ENCODE assay signal across 13 cellular contexts in the genomic region with DNA sequence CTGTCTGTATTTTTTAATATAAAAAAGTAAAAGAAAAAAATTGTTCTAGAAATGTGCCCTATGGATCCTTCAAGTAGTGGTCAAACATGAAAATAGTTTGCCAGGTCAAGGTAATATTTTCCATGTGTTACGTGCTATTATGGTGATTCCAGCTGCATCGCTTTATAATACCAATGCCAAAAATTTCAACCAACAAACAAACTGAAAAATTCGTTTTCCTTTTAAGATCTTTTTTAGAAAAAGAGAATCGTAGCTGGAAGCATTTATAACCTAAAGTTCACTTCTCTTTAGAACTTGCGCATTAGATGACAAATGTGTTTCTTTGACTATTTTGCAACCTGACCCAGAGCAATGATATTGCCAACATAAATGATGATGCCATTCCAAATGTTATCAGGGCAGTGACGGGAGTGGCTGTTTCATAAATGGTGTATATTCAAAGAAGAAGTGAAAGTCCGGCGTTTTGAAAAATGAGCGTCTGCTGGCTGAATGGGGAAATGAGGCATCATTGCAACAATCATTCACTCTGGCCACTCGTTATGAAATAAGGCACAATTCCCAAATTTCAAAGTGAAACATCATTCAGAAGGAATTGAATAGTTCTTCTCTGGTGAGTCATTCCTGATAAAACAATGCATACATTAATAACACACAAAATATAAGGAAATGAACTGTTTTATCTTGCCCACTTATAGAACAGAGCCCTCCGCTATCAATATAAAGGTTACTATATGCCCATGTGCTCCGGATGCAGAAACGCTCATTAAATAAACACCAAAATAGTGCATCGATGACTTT.
DNase-seq lines count a peak whose midpoint lies in the region; ATAC-seq, FAIRE-seq and TF ChIP-seq lines count a peak whose summit lies in the region.
"Had no signal": no experiment of that assay in that cellular context is flagged by ENCODE, and none has a peak within 500 bp of the region (broad histone marks: within the 10 kb centered on the region; RNA-seq: fewer than 3 reads in every experiment).

No MANE protein-coding gene starts in this region.

- FAIRE-seq in K562 (lab: Jason Lieb, UNC), result no peak

- peaks cover 0 to 62% (median 0%) of the 10 kb centered on the region in 11 experiments; a peak in 9 of 22 replicates for H3K9me3 ChIP-seq in BLaER1 treated with 17β-estradiol and CSF1 and Interleukin-3, amounts not matched to agents 10 nM and 100 nM (replicated peaks in 1 of 11)
- H3K9me3 ChIP-seq in K562 (replicated peaks; ENCODE audit: control insufficient read depth, insufficient read depth, low read depth, low read length), result no peaks in the 10 kb centered on the region
- no peaks in the 10 kb centered on the region for H3K9me3 ChIP-seq in PC-3 (ENCODE audit: low read length)
- H3K9me3 ChIP-seq: spleen, vagina had no signal

- TF ChIP-seq CTCF in NB4 (IDR thresholded peaks at IDR 0.05; ENCODE audit: low read depth, low read length) (no peak), K562 (IDR thresholded peaks at IDR 0.05 in 2 of 3, conservative IDR thresholded peaks at IDR 0.05 in 1 of 3; ENCODE audit: insufficient read depth in 2 of 3, low read depth in 1 of 3, low read length in 3 of 3) (no peak), PC-3 (conservative IDR thresholded peaks at IDR 0.05; ENCODE audit: low read depth, low read length) (no peak)

- TF ChIP-seq POLR2A in NB4 (IDR thresholded peaks at IDR 0.05; ENCODE audit: extremely low read depth, insufficient read length) (no peak), K562 (conservative IDR thresholded peaks at IDR 0.05) (no peak)

- peak overlapping the region in 4 of 11 experiments; percentile 20 to 35 (median 30); a peak in 5 of 22 replicates for H3K4me2 ChIP-seq in BLaER1 treated with 17β-estradiol and CSF1 and Interleukin-3, amounts not matched to agents 10 nM and 100 nM
- H3K4me2 ChIP-seq in K562 (ENCODE audit: insufficient read depth, low read length) (no peak overlapping the region), PC-3 (ENCODE audit: low read length) (no peak overlapping the region)

- no peaks in the 10 kb centered on the region for H4K20me1 ChIP-seq in BLaER1 treated with 17β-estradiol and CSF1 and Interleukin-3, amounts not matched to agents 10 nM and 100 nM
- no peaks in the 10 kb centered on the region for H4K20me1 ChIP-seq in K562 (replicated peaks; ENCODE audit: control insufficient read depth, insufficient read depth, low read length)
- no peaks in the 10 kb centered on the region for H4K20me1 ChIP-seq in PC-3 (ENCODE audit: low read length)

- TF ChIP-seq EP300 in K562 (IDR thresholded peaks at IDR 0.05; ENCODE audit: low read length), result no peak

- H3K4me1 ChIP-seq in BLaER1 treated with 17β-estradiol and CSF1 and Interleukin-3, amounts not matched to agents 10 nM and 100 nM, result peaks cover 0 to 32% (median 2%) of the 10 kb centered on the region in 10 experiments; a peak in 9 of 20 replicates
- H3K4me1 ChIP-seq in K562 (replicated peaks in 1 of 2; ENCODE audit: control insufficient read depth in 2 of 2, insufficient read depth in 2 of 2, low read length in 2 of 2), result no peaks in the 10 kb centered on the region
- H3K4me1 ChIP-seq in PC-3 (ENCODE audit: insufficient read depth, low read length), result no peaks in the 10 kb centered on the region
- H3K4me1 ChIP-seq: spleen, vagina had no signal

- no peaks in the 10 kb centered on the region for H3K9me1 ChIP-seq in K562 (ENCODE audit: control insufficient read depth, insufficient read depth, low read length)

- no peak overlapping the region for H2AFZ ChIP-seq in K562 (ENCODE audit: low read depth, low read length)
- no peak overlapping the region for H2AFZ ChIP-seq in PC-3 (ENCODE audit: low read length)

- H3F3A ChIP-seq in PC-3 (ENCODE audit: low read length, unreplicated experiment), result no peaks in the 10 kb centered on the region

- H3K27ac ChIP-seq in BLaER1 treated with 17β-estradiol and CSF1 and Interleukin-3, amounts not matched to agents 10 nM and 100 nM, result peak overlapping the region in 6 of 11 experiments; percentile 54 to 79 (median 66); a peak in 12 of 22 replicates
- H3K27ac ChIP-seq in K562 (ENCODE audit: extremely low read depth, low read depth, low read length) (no peak overlapping the region), PC-3 (ENCODE audit: low read length) (no peak overlapping the region)
- H3K27ac ChIP-seq: vagina had no signal

- no peak for ATAC-seq in K562
- peak; percentile 78 for ATAC-seq in left lobe of liver
- ATAC-seq in HG03521 (IDR thresholded peaks at IDR 0.05; ENCODE audit: unreplicated experiment), result no peak
- no peak for ATAC-seq in HG03457 (IDR thresholded peaks at IDR 0.05; ENCODE audit: unreplicated experiment)
- ATAC-seq in PC-3, result no peak
- ATAC-seq: Panc1 had no signal

- H3K36me3 ChIP-seq in BLaER1 treated with 17β-estradiol and CSF1 and Interleukin-3, amounts not matched to agents 10 nM and 100 nM, result no peaks in the 10 kb centered on the region
- H3K36me3 ChIP-seq in K562 (ENCODE audit: control insufficient read depth, insufficient read depth, low read length) (no peaks in the 10 kb centered on the region), PC-3 (ENCODE audit: low read depth, low read length) (no peaks in the 10 kb centered on the region)
- H3K36me3 ChIP-seq: spleen, vagina had no signal

- H3K79me2 ChIP-seq in K562 (ENCODE audit: control insufficient read depth, insufficient read depth, low read length) (no peaks in the 10 kb centered on the region), PC-3 (ENCODE audit: low read length) (no peaks in the 10 kb centered on the region)

- CTCF ChIA-PET in K562 (lab: Yijun Ruan, JAX; ENCODE audit: low intra/inter-chr PET ratio) (interaction anchor here (0.7 kb wide), 1 partner anchor 321 kb away, joined by 3 read pairs; no protein-coding TSS in a partner anchor), PC-3 (lab: Charles Lee) (no interaction called here)

- DNase-seq in NB4 (ENCODE audit: low read depth) (peak; percentile 86), K562 (ENCODE audit: extremely low read depth in 1 of 4, low spot score in 3 of 4) (no peak), left lobe of liver (ENCODE audit: low spot score) (peak; percentile 51), glomerular visceral epithelial cell (ENCODE audit: extremely low spot score) (no peak), PC-3 (no peak)
- DNase-seq: activated CD8-positive, alpha-beta memory T cell treated with anti-CD3 and anti-CD28 coated beads, Interleukin-2, amount 50 U/mL, for 48 hours; NCI-H2029; spleen had no signal

- H3K9ac ChIP-seq in BLaER1 treated with 17β-estradiol and CSF1 and Interleukin-3, amounts not matched to agents 10 nM and 100 nM, result peak overlapping the region in 2 of 11 experiments; percentile 22 to 34; a peak in 2 of 22 replicates
- H3K9ac ChIP-seq in K562 (ENCODE audit: insufficient read depth in 1 of 2, low read depth in 2 of 2, low read length in 2 of 2) (no peak overlapping the region), PC-3 (ENCODE audit: low read length) (no peak overlapping the region)

- no peak overlapping the region for H3K4me3 ChIP-seq in BLaER1 treated with 17β-estradiol and CSF1 and Interleukin-3, amounts not matched to agents 10 nM and 100 nM
- H3K4me3 ChIP-seq in NB4 (ENCODE audit: low read depth, low read length) (no peak overlapping the region), K562 (no peak overlapping the region), PC-3 (ENCODE audit: low read length) (no peak overlapping the region)
- H3K4me3 ChIP-seq: spleen, vagina had no signal

- H3K9me2 ChIP-seq in PC-3 (replicated peaks; ENCODE audit: low read length), result no peaks in the 10 kb centered on the region

- BruUV-seq in K562 (replicated peaks; lab: Mats Ljungman, UMichigan), result no TSS peak
- no TSS peak for BruUV-seq in PC-3 (replicated peaks; lab: Mats Ljungman, UMichigan)

- no peaks in the 10 kb centered on the region for H3K27me3 ChIP-seq in BLaER1 treated with 17β-estradiol and CSF1 and Interleukin-3, amounts not matched to agents 10 nM and 100 nM
- H3K27me3 ChIP-seq in K562 (ENCODE audit: control insufficient read depth in 2 of 2, insufficient read depth in 2 of 2, low read length in 2 of 2) (peaks cover 0 to 4% of the 10 kb centered on the region in 2 experiments; a peak in 2 of 5 replicates), PC-3 (ENCODE audit: low read length) (no peaks in the 10 kb centered on the region; the same call in 1 of the 2 replicates)
- H3K27me3 ChIP-seq: spleen, vagina had no signal

- TF ChIP-seq RAD21 in K562 (CRISPR knock-in tag; conservative IDR thresholded peaks at IDR 0.05 in 1 of 2, IDR thresholded peaks at IDR 0.05 in 1 of 2), result no peak

- in situ Hi-C loops in K562 (cut with MboI), result no loop called here

- POLR2A ChIA-PET in K562 (lab: Yijun Ruan, JAX), result no interaction called here
- POLR2A ChIA-PET in PC-3 (lab: Charles Lee; ENCODE audit: unreplicated experiment), result no interaction called here

- intact Hi-C loops in K562 (cut with micrococcal nuclease) (no loop called here), PC-3 (cut with micrococcal nuclease) (no loop called here)

- WGBS in K562 (ENCODE audit: insufficient coverage, low coverage, missing lambda C conversion rate), result 5% methylated on average over 14 of the region's 14 CpGs

TF ChIP-seq in K562, 482 proteins besides CTCF, POLR2A, EP300 and RAD21:
- no peak for TF ChIP-seq CEBPZ (IDR thresholded peaks at IDR 0.05; ENCODE audit: borderline replicate concordance, low read depth, low read length)
- TF ChIP-seq CBX8 (IDR thresholded peaks at IDR 0.05; ENCODE audit: borderline replicate concordance, extremely low read depth, low read depth, low read length, poor library complexity, severe bottlenecking), result peak; percentile 93
TF ChIP-seq in K562: peak in this region for 1.

Comparison
In these comparisons a context has a peak if more than half of its experiments do, and no peak if none do; other contexts are left out.
1. H3K27ac ChIP-seq: peak in BLaER1 treated with 17β-estradiol and CSF1 and Interleukin-3, amounts not matched to agents 10 nM and 100 nM (6 of 11); none in K562 (single experiment) and PC-3 (single experiment).
2. DNase-seq: peak in NB4 (single experiment) and left lobe of liver (single experiment); none in K562 (0 of 4), glomerular visceral epithelial cell (single experiment) and PC-3 (single experiment).